In the genomic region with DNA sequence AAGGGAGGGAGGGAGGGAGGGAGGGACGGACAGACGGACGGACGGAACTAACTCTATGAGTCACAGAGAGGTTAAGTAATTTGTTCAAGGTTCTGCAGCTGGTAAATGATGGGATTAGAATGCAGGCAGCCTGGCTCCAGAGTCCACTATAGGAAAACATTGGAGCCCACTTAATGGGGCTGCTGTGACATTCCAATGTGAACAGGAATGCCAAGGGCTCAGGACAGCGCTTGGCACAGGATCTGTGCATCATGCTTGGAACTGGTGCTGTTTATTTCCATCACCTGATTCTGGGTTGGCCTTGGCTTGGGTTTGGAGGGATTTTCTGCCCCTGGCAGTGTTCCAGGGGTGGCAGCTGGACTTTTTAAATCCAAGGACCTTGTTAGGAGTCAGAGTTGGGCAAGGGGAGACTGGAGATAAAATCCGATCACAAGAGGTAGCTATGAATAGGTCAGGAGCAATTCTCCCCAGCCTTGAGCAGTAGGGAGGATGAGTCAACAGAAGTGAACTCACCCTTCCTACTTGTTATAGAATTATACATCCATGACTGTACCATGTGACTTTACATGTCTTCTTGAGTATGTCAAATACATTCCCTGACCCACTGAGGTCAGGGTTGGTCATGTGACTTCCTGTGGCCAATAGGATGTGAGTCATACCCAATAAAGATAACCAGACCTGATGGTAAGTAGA, we compare ENCODE assay signal across 12 cellular contexts. TPM values are rescaled to one million over a fixed set of nuclear protein-coding genes. Genes with fewer than 3 reads are reported as not detected.
A peak's percentile ranks its signal among the peaks of the same experiment; 100 is the strongest.
DNase-seq lines count a peak whose midpoint lies in the region; ATAC-seq and TF ChIP-seq lines count a peak whose summit lies in the region.
"Had no signal": no experiment of that assay in that cellular context is flagged by ENCODE, and none has a peak within 500 bp of the region (broad histone marks: within the 10 kb centered on the region; RNA-seq: fewer than 3 reads in every experiment).

No MANE protein-coding gene starts in this region.

- no peak overlapping the region for H3K27ac ChIP-seq in tibial nerve
- H3K27ac ChIP-seq: psoas muscle had no signal

- no peaks in the 10 kb centered on the region for H3K27me3 ChIP-seq in tibial nerve

- H3K36me3 ChIP-seq in tibial nerve, result no peaks in the 10 kb centered on the region

- H3K4me1 ChIP-seq in tibial nerve, result no peaks in the 10 kb centered on the region
- H3K4me1 ChIP-seq: psoas muscle had no signal

- no peak for TF ChIP-seq CTCF in epithelial cell of esophagus (IDR thresholded peaks at IDR 0.05; ENCODE audit: insufficient read depth, low read depth, low read length, missing control alignments)
- no peak for TF ChIP-seq CTCF in tibial nerve (IDR thresholded peaks at IDR 0.05)

- H3K4me3 ChIP-seq in epithelial cell of esophagus (ENCODE audit: low read length), result no peak overlapping the region
- no peak overlapping the region for H3K4me3 ChIP-seq in tibial nerve
- H3K4me3 ChIP-seq: psoas muscle had no signal

- DNase-seq in DMS 273 (lab: John Stamatoyannopoulos, UW; ENCODE audit: unreplicated experiment) (peak; percentile 62), NCI-H446 treated with DMSO at 0.1 percent for 48 hours (lab: John Stamatoyannopoulos, UW) (peak; percentile 83), epithelial cell of esophagus (ENCODE audit: low read depth) (peak; percentile 93), non-pigmented ciliary epithelial cell (ENCODE audit: low read depth) (peak; percentile 96), tibial nerve (ENCODE audit: low spot score in 2 of 2) (no peak), GM19240 (ENCODE audit: insufficient read length, low spot score) (no peak)
- DNase-seq: activated CD8-positive, alpha-beta T cell treated with anti-CD3 and anti-CD28 coated beads for 36 hours; endodermal cell; NCI-H1694; psoas muscle had no signal

- TF ChIP-seq EP300 in tibial nerve (IDR thresholded peaks at IDR 0.05), result peak in 1 of 2 donors; percentile 28

- 72 to 77% methylated on average over 6 of the region's 6 CpGs for WGBS in tibial nerve, 2 donors

- H3K9me3 ChIP-seq in tibial nerve, result peaks cover 0 to 15% (median 2%) of the 10 kb centered on the region in 4 donors

- ATAC-seq in HG03439 (IDR thresholded peaks at IDR 0.05; ENCODE audit: unreplicated experiment) (no peak), HG02678 (IDR thresholded peaks at IDR 0.05; ENCODE audit: unreplicated experiment) (no peak)
- ATAC-seq: activated CD8-positive, alpha-beta T cell treated with anti-CD3 and anti-CD28 coated beads for 36 hours had no signal

- TF ChIP-seq POLR2A in tibial nerve (IDR thresholded peaks at IDR 0.05), result no peak

RNA-seq across cellular contexts. Expression of gene HIF3A, which starts 7.8 kb away (rescaled TPM):
- 100 to 1,000 TPM; 166 to 235 (median 209) TPM for total RNA-seq in tibial nerve
- total RNA-seq: activated CD8-positive, alpha-beta T cell treated with anti-CD3 and anti-CD28 coated beads for 36 hours had no signal

RNA-seq across cellular contexts. Expression of gene PPP5C, which starts 57.8 kb away (rescaled TPM):
- total RNA-seq in tibial nerve, result 100 to 1,000 TPM in 1 of 4 donors, 10 to 100 TPM in 3; 70.5 to 132 (median 88.8) TPM

RNA-seq across cellular contexts. Expression of gene IGFL1, which starts 59.5 kb away (rescaled TPM):
- total RNA-seq in tibial nerve, result not detected
- total RNA-seq: activated CD8-positive, alpha-beta T cell treated with anti-CD3 and anti-CD28 coated beads for 36 hours; endodermal cell; psoas muscle had no signal

Comparison
In these comparisons a context has a peak if more than half of its experiments do, and no peak if none do; other contexts are left out.
1. DNase-seq: peak in DMS 273 (single experiment), NCI-H446 treated with DMSO at 0.1 percent for 48 hours (single experiment), epithelial cell of esophagus (single experiment) and non-pigmented ciliary epithelial cell (single experiment); none in tibial nerve (0 of 2) and GM19240 (single experiment).